8 cellular contexts compared by ENCODE assay signal in genomic region chr4:153465922-153466636, GRCh38. TPM values are rescaled to one million over a fixed set of nuclear protein-coding genes. Genes with fewer than 3 reads are reported as not detected.
A peak's percentile ranks its signal among the peaks of the same experiment; 100 is the strongest.
DNase-seq lines count a peak whose midpoint lies in the region; ATAC-seq and TF ChIP-seq lines count a peak whose summit lies in the region.

A gene with protein sequence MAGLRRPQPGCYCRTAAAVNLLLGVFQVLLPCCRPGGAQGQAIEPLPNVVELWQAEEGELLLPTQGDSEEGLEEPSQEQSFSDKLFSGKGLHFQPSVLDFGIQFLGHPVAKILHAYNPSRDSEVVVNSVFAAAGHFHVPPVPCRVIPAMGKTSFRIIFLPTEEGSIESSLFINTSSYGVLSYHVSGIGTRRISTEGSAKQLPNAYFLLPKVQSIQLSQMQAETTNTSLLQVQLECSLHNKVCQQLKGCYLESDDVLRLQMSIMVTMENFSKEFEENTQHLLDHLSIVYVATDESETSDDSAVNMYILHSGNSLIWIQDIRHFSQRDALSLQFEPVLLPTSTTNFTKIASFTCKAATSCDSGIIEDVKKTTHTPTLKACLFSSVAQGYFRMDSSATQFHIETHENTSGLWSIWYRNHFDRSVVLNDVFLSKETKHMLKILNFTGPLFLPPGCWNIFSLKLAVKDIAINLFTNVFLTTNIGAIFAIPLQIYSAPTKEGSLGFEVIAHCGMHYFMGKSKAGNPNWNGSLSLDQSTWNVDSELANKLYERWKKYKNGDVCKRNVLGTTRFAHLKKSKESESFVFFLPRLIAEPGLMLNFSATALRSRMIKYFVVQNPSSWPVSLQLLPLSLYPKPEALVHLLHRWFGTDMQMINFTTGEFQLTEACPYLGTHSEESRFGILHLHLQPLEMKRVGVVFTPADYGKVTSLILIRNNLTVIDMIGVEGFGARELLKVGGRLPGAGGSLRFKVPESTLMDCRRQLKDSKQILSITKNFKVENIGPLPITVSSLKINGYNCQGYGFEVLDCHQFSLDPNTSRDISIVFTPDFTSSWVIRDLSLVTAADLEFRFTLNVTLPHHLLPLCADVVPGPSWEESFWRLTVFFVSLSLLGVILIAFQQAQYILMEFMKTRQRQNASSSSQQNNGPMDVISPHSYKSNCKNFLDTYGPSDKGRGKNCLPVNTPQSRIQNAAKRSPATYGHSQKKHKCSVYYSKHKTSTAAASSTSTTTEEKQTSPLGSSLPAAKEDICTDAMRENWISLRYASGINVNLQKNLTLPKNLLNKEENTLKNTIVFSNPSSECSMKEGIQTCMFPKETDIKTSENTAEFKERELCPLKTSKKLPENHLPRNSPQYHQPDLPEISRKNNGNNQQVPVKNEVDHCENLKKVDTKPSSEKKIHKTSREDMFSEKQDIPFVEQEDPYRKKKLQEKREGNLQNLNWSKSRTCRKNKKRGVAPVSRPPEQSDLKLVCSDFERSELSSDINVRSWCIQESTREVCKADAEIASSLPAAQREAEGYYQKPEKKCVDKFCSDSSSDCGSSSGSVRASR (N-terminal part only) (plus strand): TSS chr4:153466360. CDS start chr4:153466398, 38 bp downstream.

- POLR2A ChIA-PET in activated B cell treated with CpG ODN at 0.5 μM for 24 hours (lab: Charles Lee): interaction anchor here (0.9 to 6.0 kb wide), 34 partner anchors 10 to 803 kb away, joined by 3 to 103 read pairs (median 8); no protein-coding TSS in a partner anchor

- peak; percentile 59 for DNase-seq in NK-92 treated with Interleukin-12 subunit alpha and Interleukin-12 subunit beta, amount 100 ng/mL, for 24 hours (lab: John Stamatoyannopoulos, UW)
- DNase-seq in NK-92 (lab: John Stamatoyannopoulos, UW; ENCODE audit: unreplicated experiment): no peak
- DNase-seq in NCI-H2171 treated with DMSO at 0.1 percent for 48 hours (lab: John Stamatoyannopoulos, UW): peak; percentile 43
- DNase-seq in activated B cell treated with CpG ODN at 0.5 μM for 24 hours: peak; percentile 67
- DNase-seq in cerebellar cortex (ENCODE audit: low spot score): peak; percentile 27
- DNase-seq in kidney glomerular epithelial cell (lab: John Stamatoyannopoulos, UW): peak; percentile 9
- peak; percentile 49 to 60 for DNase-seq in stimulated activated CD4-positive, alpha-beta T cell treated with anti-CD3 and anti-CD28 coated beads, Interleukin-1b, Interleukin-23, amount 100 ng/mL, for 4 hours (ENCODE audit: low read depth in 2 of 2)

- ATAC-seq in HG02981 (IDR thresholded peaks at IDR 0.05; ENCODE audit: unreplicated experiment): peak; percentile 30
- ATAC-seq in activated B cell treated with CpG ODN at 0.5 μM for 24 hours (ENCODE audit: low read depth): peak; percentile 47

- H3K36me3 Mint-ChIP-seq in activated B cell treated with CpG ODN at 0.5 μM for 24 hours (ENCODE audit: low read depth): peaks cover 41% of the 10 kb centered on the region

- peaks cover 53% of the 10 kb centered on the region for H3K4me1 Mint-ChIP-seq in activated B cell treated with CpG ODN at 0.5 μM for 24 hours

- CTCF ChIA-PET in activated B cell treated with CpG ODN at 0.5 μM for 24 hours (lab: Charles Lee): interaction anchor here (0.9 to 4.3 kb wide), 16 partner anchors 9 to 122 kb away, joined by 3 to 30 read pairs (median 4); no protein-coding TSS in a partner anchor

- intact Hi-C loops in activated B cell treated with CpG ODN at 0.5 μM for 24 hours (cut with micrococcal nuclease): loop anchor here (1.0 to 2.0 kb wide), 4 partner anchors 27 to 313 kb away; no protein-coding TSS in a partner anchor

- H3K9me3 Mint-ChIP-seq in activated B cell treated with CpG ODN at 0.5 μM for 24 hours: no peaks in the 10 kb centered on the region

- H3K27ac Mint-ChIP-seq in activated B cell treated with CpG ODN at 0.5 μM for 24 hours: peak within 1 kb of the TSS; percentile 98

- TF ChIP-seq CTCF in activated B cell treated with CpG ODN at 0.5 μM for 24 hours (IDR thresholded peaks at IDR 0.05): no peak

- no peaks in the 10 kb centered on the region for H3K27me3 Mint-ChIP-seq in activated B cell treated with CpG ODN at 0.5 μM for 24 hours

- peak within 1 kb of the TSS; percentile 97 for H3K4me3 Mint-ChIP-seq in activated B cell treated with CpG ODN at 0.5 μM for 24 hours

RNA-seq across cellular contexts. Expression of the gene that starts here (rescaled TPM):
- total RNA-seq in activated B cell treated with CpG ODN at 0.5 μM for 24 hours: 170 and 193 TPM in 2 replicates
